1 cellular context compared by ENCODE assay signal in the genomic region with DNA sequence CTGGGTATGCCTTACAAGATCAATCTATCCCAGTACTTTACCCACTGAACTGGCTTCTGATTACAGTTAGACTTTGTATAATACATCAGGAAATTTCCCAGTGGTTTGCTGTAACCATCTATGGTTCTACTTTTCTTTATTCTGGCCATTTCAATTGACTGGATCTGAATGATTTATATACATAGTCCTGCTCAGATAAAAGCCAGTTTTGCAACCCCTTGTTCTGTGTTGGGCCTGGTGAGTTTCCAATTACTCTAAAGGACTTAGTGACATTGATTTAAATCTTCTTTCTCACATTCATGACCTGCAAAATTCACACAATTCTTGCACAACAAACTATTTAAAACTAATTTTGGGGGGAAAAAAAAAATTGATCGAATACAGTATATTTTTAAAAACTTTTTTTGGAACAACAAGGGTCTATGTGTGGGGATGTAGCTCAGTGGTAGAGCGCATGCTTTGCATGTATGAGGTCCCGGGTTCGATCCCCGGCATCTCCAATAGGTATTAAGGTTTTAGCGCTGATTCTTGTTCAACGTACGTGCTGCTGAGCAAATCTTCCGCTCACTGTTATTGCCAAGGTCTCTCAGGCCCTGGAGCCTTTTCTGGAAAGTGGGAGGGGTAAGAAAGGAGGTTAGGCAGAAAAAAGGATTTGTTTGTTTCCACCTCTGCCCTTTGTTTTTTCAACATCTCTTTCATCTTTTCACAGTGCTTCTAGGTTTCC.
A peak's percentile ranks its signal among the peaks of the same experiment; 100 is the strongest.
TF ChIP-seq lines count a peak whose summit lies in the region.

No MANE protein-coding gene starts in this region.

TF ChIP-seq in HepG2, 621 proteins besides CTCF, POLR2A, EP300 and RAD21 (continued from another document and continues in another):
- TF ChIP-seq, protein P1, sequence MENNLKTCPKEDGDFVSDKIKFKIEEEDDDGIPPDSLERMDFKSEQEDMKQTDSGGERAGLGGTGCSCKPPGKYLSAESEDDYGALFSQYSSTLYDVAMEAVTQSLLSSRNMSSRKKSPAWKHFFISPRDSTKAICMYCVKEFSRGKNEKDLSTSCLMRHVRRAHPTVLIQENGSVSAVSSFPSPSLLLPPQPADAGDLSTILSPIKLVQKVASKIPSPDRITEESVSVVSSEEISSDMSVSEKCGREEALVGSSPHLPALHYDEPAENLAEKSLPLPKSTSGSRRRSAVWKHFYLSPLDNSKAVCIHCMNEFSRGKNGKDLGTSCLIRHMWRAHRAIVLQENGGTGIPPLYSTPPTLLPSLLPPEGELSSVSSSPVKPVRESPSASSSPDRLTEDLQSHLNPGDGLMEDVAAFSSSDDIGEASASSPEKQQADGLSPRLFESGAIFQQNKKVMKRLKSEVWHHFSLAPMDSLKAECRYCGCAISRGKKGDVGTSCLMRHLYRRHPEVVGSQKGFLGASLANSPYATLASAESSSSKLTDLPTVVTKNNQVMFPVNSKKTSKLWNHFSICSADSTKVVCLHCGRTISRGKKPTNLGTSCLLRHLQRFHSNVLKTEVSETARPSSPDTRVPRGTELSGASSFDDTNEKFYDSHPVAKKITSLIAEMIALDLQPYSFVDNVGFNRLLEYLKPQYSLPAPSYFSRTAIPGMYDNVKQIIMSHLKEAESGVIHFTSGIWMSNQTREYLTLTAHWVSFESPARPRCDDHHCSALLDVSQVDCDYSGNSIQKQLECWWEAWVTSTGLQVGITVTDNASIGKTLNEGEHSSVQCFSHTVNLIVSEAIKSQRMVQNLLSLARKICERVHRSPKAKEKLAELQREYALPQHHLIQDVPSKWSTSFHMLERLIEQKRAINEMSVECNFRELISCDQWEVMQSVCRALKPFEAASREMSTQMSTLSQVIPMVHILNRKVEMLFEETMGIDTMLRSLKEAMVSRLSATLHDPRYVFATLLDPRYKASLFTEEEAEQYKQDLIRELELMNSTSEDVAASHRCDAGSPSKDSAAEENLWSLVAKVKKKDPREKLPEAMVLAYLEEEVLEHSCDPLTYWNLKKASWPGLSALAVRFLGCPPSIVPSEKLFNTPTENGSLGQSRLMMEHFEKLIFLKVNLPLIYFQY (CRISPR knock-in tag; IDR thresholded peaks at IDR 0.05; ENCODE audit: borderline replicate concordance): 0 out of 2 replicates have a peak, but pooled peaks have one; percentile 16
- TF ChIP-seq, protein P2, sequence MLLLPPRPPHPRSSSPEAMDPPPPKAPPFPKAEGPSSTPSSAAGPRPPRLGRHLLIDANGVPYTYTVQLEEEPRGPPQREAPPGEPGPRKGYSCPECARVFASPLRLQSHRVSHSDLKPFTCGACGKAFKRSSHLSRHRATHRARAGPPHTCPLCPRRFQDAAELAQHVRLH (CRISPR knock-in tag; IDR thresholded peaks at IDR 0.05; ENCODE audit: borderline replicate concordance, low read depth): no peak
- TF ChIP-seq, protein P3, sequence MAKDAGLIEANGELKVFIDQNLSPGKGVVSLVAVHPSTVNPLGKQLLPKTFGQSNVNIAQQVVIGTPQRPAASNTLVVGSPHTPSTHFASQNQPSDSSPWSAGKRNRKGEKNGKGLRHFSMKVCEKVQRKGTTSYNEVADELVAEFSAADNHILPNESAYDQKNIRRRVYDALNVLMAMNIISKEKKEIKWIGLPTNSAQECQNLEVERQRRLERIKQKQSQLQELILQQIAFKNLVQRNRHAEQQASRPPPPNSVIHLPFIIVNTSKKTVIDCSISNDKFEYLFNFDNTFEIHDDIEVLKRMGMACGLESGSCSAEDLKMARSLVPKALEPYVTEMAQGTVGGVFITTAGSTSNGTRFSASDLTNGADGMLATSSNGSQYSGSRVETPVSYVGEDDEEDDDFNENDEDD (CRISPR knock-in tag; IDR thresholded peaks at IDR 0.05; ENCODE audit: borderline replicate concordance): no peak
- TF ChIP-seq GPN1 (CRISPR knock-in tag; IDR thresholded peaks at IDR 0.05; ENCODE audit: borderline replicate concordance) (no peak), ZBTB7A (CRISPR knock-in tag; IDR thresholded peaks at IDR 0.05) (no peak), ZNF839 (CRISPR knock-in tag; IDR thresholded peaks at IDR 0.05; ENCODE audit: borderline replicate concordance) (no peak), ZNF569 (CRISPR knock-in tag; IDR thresholded peaks at IDR 0.05; ENCODE audit: borderline replicate concordance) (no peak), AGO2 (optimal IDR thresholded peaks at IDR 0.05; ENCODE audit: low read depth, low read length) (no peak), MBD4 (IDR thresholded peaks at IDR 0.05; ENCODE audit: borderline replicate concordance, low read length) (no peak), ZNF292 (CRISPR knock-in tag; IDR thresholded peaks at IDR 0.05; ENCODE audit: borderline replicate concordance, low read depth) (no peak), ZNF354B (CRISPR knock-in tag; IDR thresholded peaks at IDR 0.05) (no peak), TSC22D2 (CRISPR knock-in tag; IDR thresholded peaks at IDR 0.05; ENCODE audit: borderline replicate concordance) (no peak), ZNF841 (CRISPR knock-in tag; IDR thresholded peaks at IDR 0.05; ENCODE audit: borderline replicate concordance) (no peak), CENPX (CRISPR knock-in tag; IDR thresholded peaks at IDR 0.05) (no peak), HES4 (CRISPR knock-in tag; IDR thresholded peaks at IDR 0.05; ENCODE audit: borderline replicate concordance) (no peak), NR2F1 (CRISPR knock-in tag; IDR thresholded peaks at IDR 0.05) (0 out of 4 replicates have a peak, but pooled peaks of 1 of the 2 experiments have one; percentile 15), SALL1 (CRISPR knock-in tag; IDR thresholded peaks at IDR 0.05) (peak; percentile 21; the same call in 1 of the 2 replicates), SP140L (CRISPR knock-in tag; IDR thresholded peaks at IDR 0.05; ENCODE audit: borderline replicate concordance) (peak; percentile 66; the same call in 1 of the 2 replicates), SATB2 (CRISPR knock-in tag; IDR thresholded peaks at IDR 0.05) (no peak), RNF2 (conservative IDR thresholded peaks at IDR 0.05; ENCODE audit: low read depth) (no peak), FOSL1 (CRISPR knock-in tag; IDR thresholded peaks at IDR 0.05; ENCODE audit: borderline replicate concordance) (no peak), KAT7 (CRISPR knock-in tag; IDR thresholded peaks at IDR 0.05; ENCODE audit: borderline replicate concordance) (no peak), ZNF34 (CRISPR knock-in tag; IDR thresholded peaks at IDR 0.05; ENCODE audit: borderline replicate concordance) (no peak), JARID2 (CRISPR knock-in tag; IDR thresholded peaks at IDR 0.05; ENCODE audit: insufficient replicate concordance) (no peak), ZNF720 (CRISPR knock-in tag; IDR thresholded peaks at IDR 0.05) (no peak), JDP2 (CRISPR knock-in tag; IDR thresholded peaks at IDR 0.05; ENCODE audit: borderline replicate concordance) (no peak), PCBP2 (optimal IDR thresholded peaks at IDR 0.05; ENCODE audit: low read depth, low read length, poor library complexity, severe bottlenecking) (no peak), DMAP1 (CRISPR knock-in tag; IDR thresholded peaks at IDR 0.05) (no peak), ZNF350 (CRISPR knock-in tag; IDR thresholded peaks at IDR 0.05; ENCODE audit: borderline replicate concordance, low read depth) (no peak), KAT8 (CRISPR knock-in tag; IDR thresholded peaks at IDR 0.05) (0 out of 2 replicates have a peak, but pooled peaks have one; percentile 39), ZGPAT (CRISPR knock-in tag; IDR thresholded peaks at IDR 0.05) (peak; percentile 73; the same call in 1 of the 2 replicates), HMG20B (CRISPR knock-in tag; conservative IDR thresholded peaks at IDR 0.05) (0 out of 2 replicates have a peak, but pooled peaks have one; percentile 38), RFX3 (CRISPR knock-in tag; IDR thresholded peaks at IDR 0.05) (no peak), KMT2A (CRISPR knock-in tag; IDR thresholded peaks at IDR 0.05) (no peak), ZNF574 (CRISPR knock-in tag; IDR thresholded peaks at IDR 0.05) (peak; percentile 42; the same call in 1 of the 2 replicates), IRF2 (CRISPR knock-in tag; IDR thresholded peaks at IDR 0.05) (no peak), WIZ (CRISPR knock-in tag; IDR thresholded peaks at IDR 0.05) (no peak), STAT5B (CRISPR knock-in tag; IDR thresholded peaks at IDR 0.05) (no peak), KDM2A (CRISPR knock-in tag; IDR thresholded peaks at IDR 0.05; ENCODE audit: borderline replicate concordance, low read depth) (no peak), TBX3 (IDR thresholded peaks at IDR 0.05; ENCODE audit: borderline replicate concordance) (no peak), ZEB1 (IDR thresholded peaks at IDR 0.05; ENCODE audit: insufficient replicate concordance, low read depth) (no peak), MBNL3 (CRISPR knock-in tag; conservative IDR thresholded peaks at IDR 0.05) (no peak), NONO (IDR thresholded peaks at IDR 0.05) (no peak), NONO (CRISPR knock-in tag; conservative IDR thresholded peaks at IDR 0.05) (no peak), MYNN (CRISPR knock-in tag; IDR thresholded peaks at IDR 0.05; ENCODE audit: low read depth) (no peak), BRCA1 (CRISPR knock-in tag; IDR thresholded peaks at IDR 0.05) (no peak), GABPA (IDR thresholded peaks at IDR 0.05; ENCODE audit: low read depth, low read length) (no peak), GABPA (CRISPR knock-in tag; IDR thresholded peaks at IDR 0.05; ENCODE audit: low read depth) (no peak), ZNF577 (CRISPR knock-in tag; IDR thresholded peaks at IDR 0.05; ENCODE audit: borderline replicate concordance, low read depth) (no peak), ZNF446 (CRISPR knock-in tag; IDR thresholded peaks at IDR 0.05) (no peak), HCFC1 (IDR thresholded peaks at IDR 0.05; ENCODE audit: low read depth, low read length) (no peak), TCF7L2 (IDR thresholded peaks at IDR 0.05; ENCODE audit: low read depth, low read length) (no peak), ZNF660 (CRISPR knock-in tag; IDR thresholded peaks at IDR 0.05; ENCODE audit: borderline replicate concordance, low read depth) (no peak), ZNF432 (CRISPR knock-in tag; IDR thresholded peaks at IDR 0.05; ENCODE audit: borderline replicate concordance) (no peak)
- TF ChIP-seq, protein P4, sequence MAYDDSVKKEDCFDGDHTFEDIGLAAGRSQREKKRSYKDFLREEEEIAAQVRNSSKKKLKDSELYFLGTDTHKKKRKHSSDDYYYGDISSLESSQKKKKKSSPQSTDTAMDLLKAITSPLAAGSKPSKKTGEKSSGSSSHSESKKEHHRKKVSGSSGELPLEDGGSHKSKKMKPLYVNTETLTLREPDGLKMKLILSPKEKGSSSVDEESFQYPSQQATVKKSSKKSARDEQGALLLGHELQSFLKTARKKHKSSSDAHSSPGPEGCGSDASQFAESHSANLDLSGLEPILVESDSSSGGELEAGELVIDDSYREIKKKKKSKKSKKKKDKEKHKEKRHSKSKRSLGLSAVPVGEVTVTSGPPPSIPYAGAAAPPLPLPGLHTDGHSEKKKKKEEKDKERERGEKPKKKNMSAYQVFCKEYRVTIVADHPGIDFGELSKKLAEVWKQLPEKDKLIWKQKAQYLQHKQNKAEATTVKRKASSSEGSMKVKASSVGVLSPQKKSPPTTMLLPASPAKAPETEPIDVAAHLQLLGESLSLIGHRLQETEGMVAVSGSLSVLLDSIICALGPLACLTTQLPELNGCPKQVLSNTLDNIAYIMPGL (CRISPR knock-in tag; IDR thresholded peaks at IDR 0.05; ENCODE audit: borderline replicate concordance in 1 of 2, low read depth in 1 of 2): peak; percentile 79 to 83
- TF ChIP-seq, protein P5, sequence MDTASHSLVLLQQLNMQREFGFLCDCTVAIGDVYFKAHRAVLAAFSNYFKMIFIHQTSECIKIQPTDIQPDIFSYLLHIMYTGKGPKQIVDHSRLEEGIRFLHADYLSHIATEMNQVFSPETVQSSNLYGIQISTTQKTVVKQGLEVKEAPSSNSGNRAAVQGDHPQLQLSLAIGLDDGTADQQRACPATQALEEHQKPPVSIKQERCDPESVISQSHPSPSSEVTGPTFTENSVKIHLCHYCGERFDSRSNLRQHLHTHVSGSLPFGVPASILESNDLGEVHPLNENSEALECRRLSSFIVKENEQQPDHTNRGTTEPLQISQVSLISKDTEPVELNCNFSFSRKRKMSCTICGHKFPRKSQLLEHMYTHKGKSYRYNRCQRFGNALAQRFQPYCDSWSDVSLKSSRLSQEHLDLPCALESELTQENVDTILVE (CRISPR knock-in tag; IDR thresholded peaks at IDR 0.05): no peak
- TF ChIP-seq, protein P6, sequence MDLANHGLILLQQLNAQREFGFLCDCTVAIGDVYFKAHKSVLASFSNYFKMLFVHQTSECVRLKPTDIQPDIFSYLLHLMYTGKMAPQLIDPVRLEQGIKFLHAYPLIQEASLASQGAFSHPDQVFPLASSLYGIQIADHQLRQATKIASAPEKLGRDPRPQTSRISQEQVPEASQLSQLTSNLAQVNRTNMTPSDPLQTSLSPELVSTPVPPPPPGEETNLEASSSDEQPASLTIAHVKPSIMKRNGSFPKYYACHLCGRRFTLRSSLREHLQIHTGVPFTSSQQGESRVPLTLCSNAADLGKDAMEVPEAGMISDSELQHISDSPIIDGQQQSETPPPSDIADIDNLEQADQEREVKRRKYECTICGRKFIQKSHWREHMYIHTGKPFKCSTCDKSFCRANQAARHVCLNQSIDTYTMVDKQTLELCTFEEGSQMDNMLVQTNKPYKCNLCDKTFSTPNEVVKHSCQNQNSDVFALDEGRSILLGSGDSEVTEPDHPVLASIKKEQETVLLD (CRISPR knock-in tag; IDR thresholded peaks at IDR 0.05; ENCODE audit: low read depth): no peak
